Comparison of ENCODE assay signal across 1 cellular context in genomic region chr9:137445930-137446431, GRCh38.
TF ChIP-seq lines count a peak whose summit lies in the region.

No MANE protein-coding gene starts in this region.

TF ChIP-seq in H1, 55 proteins besides CTCF, POLR2A, EP300 and RAD21:
- TF ChIP-seq POLR2AphosphoS5 (IDR thresholded peaks at IDR 0.05; ENCODE audit: low read depth, low read length) = no peak
- no peak for TF ChIP-seq ASH2L (IDR thresholded peaks at IDR 0.05; ENCODE audit: low read length)
- TF ChIP-seq SP2 (IDR thresholded peaks at IDR 0.05; ENCODE audit: low read length) = no peak
- no peak for TF ChIP-seq KDM1A (IDR thresholded peaks at IDR 0.05; ENCODE audit: borderline replicate concordance, low read length)
- TF ChIP-seq CREB1 (IDR thresholded peaks at IDR 0.05) = no peak
- no peak for TF ChIP-seq HDAC6 (IDR thresholded peaks at IDR 0.05; ENCODE audit: low read depth, low read length)
- TF ChIP-seq RBBP5 (IDR thresholded peaks at IDR 0.05; ENCODE audit: borderline replicate concordance, low read depth, low read length) = no peak
- no peak for TF ChIP-seq SIRT6 (IDR thresholded peaks at IDR 0.05; ENCODE audit: low read length)
- no peak for TF ChIP-seq BACH1 (IDR thresholded peaks at IDR 0.05; ENCODE audit: low read length)
- TF ChIP-seq NANOG (IDR thresholded peaks at IDR 0.05; ENCODE audit: insufficient read depth, low read depth, low read length, poor library complexity, severe bottlenecking) = no peak
- no peak for TF ChIP-seq SP4 (IDR thresholded peaks at IDR 0.05; ENCODE audit: low read length)
TF ChIP-seq in H1: peak in this region for 0.
